Comparison of ENCODE assay signal across 21 cellular contexts in genomic region chr20:34953960-34954359, GRCh38. TPM values are rescaled to one million over a fixed set of nuclear protein-coding genes. Genes with fewer than 3 reads are reported as not detected.
DNase-seq lines count a peak whose midpoint lies in the region; ATAC-seq and TF ChIP-seq lines count a peak whose summit lies in the region.
"Had no signal": no experiment of that assay in that cellular context is flagged by ENCODE, and none has a peak within 500 bp of the region (broad histone marks: within the 10 kb centered on the region; RNA-seq: fewer than 3 reads in every experiment).

No MANE protein-coding gene starts in this region.

- H3F3A ChIP-seq in PC-9 (ENCODE audit: insufficient read depth, low read depth), result peaks cover 19% of the 10 kb centered on the region

- H3K9me3 ChIP-seq in right atrium auricular region (no peaks in the 10 kb centered on the region), PC-9 (ENCODE audit: insufficient read depth, low read depth) (no peaks in the 10 kb centered on the region), right lobe of liver (no peaks in the 10 kb centered on the region)
- H3K9me3 ChIP-seq in naive thymus-derived CD4-positive, alpha-beta T cell (ENCODE audit: control insufficient read depth in 2 of 3, low read length in 3 of 3), result no peaks in the 10 kb centered on the region
- H3K9me3 ChIP-seq: SJSA1, thoracic aorta had no signal

- peaks cover 32% of the 10 kb centered on the region for H3K79me2 ChIP-seq in PC-9 (ENCODE audit: low read depth)

- intact Hi-C loops in Right ventricle myocardium inferior (cut with DNase I), result loop anchor here (10.0 kb wide), 1 partner anchor 321 kb away; the partner anchor contains the start of gene MMP24OS
- intact Hi-C loops in PC-9 (cut with micrococcal nuclease; ENCODE audit: unreplicated experiment), result no loop called here
- intact Hi-C loops in naive thymus-derived CD4-positive, alpha-beta T cell (cut with micrococcal nuclease), result loop anchor here in 1 of 2 donors (2.0 kb wide), 1 partner anchor 35 kb away; no protein-coding TSS in a partner anchor
- intact Hi-C loops in right lobe of liver (cut with DNase I), result no loop called here

- peaks cover 4% of the 10 kb centered on the region for H3K36me3 ChIP-seq in right atrium auricular region
- peaks cover 17% of the 10 kb centered on the region for H3K36me3 ChIP-seq in PC-9 (ENCODE audit: low read depth)
- peaks cover 0 to 19% (median 0%) of the 10 kb centered on the region in 3 experiments for H3K36me3 ChIP-seq in naive thymus-derived CD4-positive, alpha-beta T cell (ENCODE audit: control insufficient read depth in 2 of 3, insufficient read depth in 3 of 3, low read length in 3 of 3)
- no peaks in the 10 kb centered on the region for H3K36me3 ChIP-seq in right lobe of liver
- H3K36me3 ChIP-seq: thoracic aorta had no signal

- H3K4me3 ChIP-seq in right atrium auricular region, result no peak overlapping the region
- peak overlapping the region; percentile 69; the same call in 1 of the 2 replicates for H3K4me3 ChIP-seq in PC-9
- no peak overlapping the region for H3K4me3 ChIP-seq in naive thymus-derived CD4-positive, alpha-beta T cell (ENCODE audit: low read length)
- no peak overlapping the region for H3K4me3 ChIP-seq in right lobe of liver

- H2AFZ ChIP-seq in PC-9, result no peak overlapping the region

- CTCF ChIA-PET in PC-9 (lab: Charles Lee), result interaction anchor here (0.7 kb wide), 1 partner anchor 16 kb away, joined by 3 read pairs; no protein-coding TSS in a partner anchor
- CTCF ChIA-PET in naive thymus-derived CD4-positive, alpha-beta T cell (lab: Charles Lee), result interaction anchor here (5.9 kb wide), 1 partner anchor 81 kb away, joined by 33 read pairs; the partner anchor contains the start of gene GGT7

- BruUV-seq in PC-9 (replicated peaks; lab: Mats Ljungman, UMichigan), result no TSS peak

- WGBS in right lobe of liver (ENCODE audit: insufficient coverage, low coverage, low lambda C conversion rate, missing lambda C conversion rate), result 89% methylated on average over 7 of the region's 7 CpGs

- H3K9me3 Mint-ChIP-seq in naive thymus-derived CD4-positive, alpha-beta T cell, result peaks cover 0 to 2% (median 0%) of the 10 kb centered on the region in 11 donors
- H3K9me3 Mint-ChIP-seq: activated CD4-positive, alpha-beta memory T cell treated with anti-CD3 and anti-CD28 coated beads for 36 hours had no signal

- H3K4me1 Mint-ChIP-seq in naive thymus-derived CD4-positive, alpha-beta T cell, result peaks cover 11 to 40% (median 34%) of the 10 kb centered on the region in 7 donors

- H3K4me2 ChIP-seq in PC-9, result peak overlapping the region; percentile 100

- H4K20me1 ChIP-seq in PC-9 (ENCODE audit: insufficient read depth), result no peaks in the 10 kb centered on the region

- H3K27ac ChIP-seq in right atrium auricular region (peak overlapping the region; percentile 94 to 95), PC-9 (no peak overlapping the region), right lobe of liver (no peak overlapping the region)
- H3K27ac ChIP-seq in naive thymus-derived CD4-positive, alpha-beta T cell (ENCODE audit: low read depth, low read length), result no peak overlapping the region
- H3K27ac ChIP-seq: coronary artery, WERI-Rb-1 had no signal

- DNase-seq in right atrium auricular region (ENCODE audit: low spot score), result no peak
- DNase-seq in Right ventricle myocardium inferior (ENCODE audit: missing footprints), result no peak
- no peak for DNase-seq in PC-9
- DNase-seq in naive thymus-derived CD4-positive, alpha-beta T cell, result no peak
- no peak for DNase-seq in right lobe of liver
- no peak for DNase-seq in stimulated activated naive CD8-positive, alpha-beta T cell treated with anti-CD3 and anti-CD28 coated beads, Interleukin-15, Interleukin-2, amounts not matched to agents 100 U/mL and 50 U/mL, for 24 hours
- DNase-seq: activated CD4-positive, alpha-beta memory T cell treated with anti-CD3 and anti-CD28 coated beads for 36 hours; activated naive CD4-positive, alpha-beta T cell treated with Interleukin-2 at 50 U/mL for 16 hours; DMS79 treated with DMSO at 0.1 percent for 48 hours; head of caudate nucleus; KG1; NCI-H187; NCI-H2227 treated with DMSO at 0.1 percent for 48 hours; PC-3; T-helper 2 cell; WERI-Rb-1 had no signal

- H3K4me3 Mint-ChIP-seq in naive thymus-derived CD4-positive, alpha-beta T cell, result peak overlapping the region in 7 of 10 donors; percentile 17 to 99 (median 25)

- peak overlapping the region in 1 of 9 donors; percentile 2 for H3K27ac Mint-ChIP-seq in naive thymus-derived CD4-positive, alpha-beta T cell

- TF ChIP-seq CTCF in right atrium auricular region (IDR thresholded peaks at IDR 0.05) (no peak), PC-9 (conservative IDR thresholded peaks at IDR 0.05) (no peak), right lobe of liver (IDR thresholded peaks at IDR 0.05) (no peak)

- H3K27me3 ChIP-seq in right atrium auricular region (no peaks in the 10 kb centered on the region), PC-9 (ENCODE audit: insufficient read depth, low read depth) (no peaks in the 10 kb centered on the region), right lobe of liver (no peaks in the 10 kb centered on the region)
- H3K27me3 ChIP-seq in naive thymus-derived CD4-positive, alpha-beta T cell (ENCODE audit: control insufficient read depth in 2 of 2, insufficient read depth in 2 of 2, low read length in 2 of 2), result no peaks in the 10 kb centered on the region
- H3K27me3 ChIP-seq: SJSA1 had no signal

- H3K36me3 Mint-ChIP-seq in naive thymus-derived CD4-positive, alpha-beta T cell, result peaks cover 5 to 14% (median 11%) of the 10 kb centered on the region in 5 donors

- TF ChIP-seq POLR2A in right lobe of liver (IDR thresholded peaks at IDR 0.05), result no peak

- H3K9me2 ChIP-seq in PC-9 (ENCODE audit: insufficient read depth), result no peaks in the 10 kb centered on the region

- ATAC-seq in Right ventricle myocardium inferior (no peak), right lobe of liver (no peak), HG03439 (IDR thresholded peaks at IDR 0.05; ENCODE audit: unreplicated experiment) (no peak)
- no peak for ATAC-seq in naive thymus-derived CD4-positive, alpha-beta T cell
- ATAC-seq in stimulated activated naive CD8-positive, alpha-beta T cell treated with anti-CD3 and anti-CD28 coated beads, Interleukin-15, Interleukin-2, amounts not matched to agents 100 U/mL and 50 U/mL, for 24 hours, result no peak
- ATAC-seq: PC-3; stimulated activated memory B cell treated with anti-CD40 and anti-IgM and Interleukin-4, amounts not matched to agents 10 μg/mL and 1 μg/mL and 100 μg/mL, for 72 hours had no signal

- H3K27me3 Mint-ChIP-seq in naive thymus-derived CD4-positive, alpha-beta T cell, result no peaks in the 10 kb centered on the region
- H3K27me3 Mint-ChIP-seq: activated CD4-positive, alpha-beta memory T cell treated with anti-CD3 and anti-CD28 coated beads for 36 hours; stimulated activated memory B cell treated with anti-CD40 and anti-IgM and Interleukin-4, amounts not matched to agents 10 μg/mL and 1 μg/mL and 100 μg/mL, for 72 hours had no signal

- POLR2A ChIA-PET in PC-9 (lab: Charles Lee; ENCODE audit: unreplicated experiment), result no interaction called here
- POLR2A ChIA-PET in naive thymus-derived CD4-positive, alpha-beta T cell (lab: Charles Lee), result interaction anchor here (0.6 kb wide), 1 partner anchor 38 kb away, joined by 3 read pairs; no protein-coding TSS in a partner anchor

- peaks cover 0 to 13% of the 10 kb centered on the region in 2 donors for H3K4me1 ChIP-seq in right atrium auricular region
- H3K4me1 ChIP-seq in PC-9 (replicated peaks; ENCODE audit: insufficient read depth), result peaks cover 48% of the 10 kb centered on the region
- peaks cover 5 to 11% of the 10 kb centered on the region in 2 donors for H3K4me1 ChIP-seq in naive thymus-derived CD4-positive, alpha-beta T cell (ENCODE audit: control insufficient read depth in 2 of 2, insufficient read depth in 2 of 2, low read length in 2 of 2)
- peaks cover 0 to 20% (median 4%) of the 10 kb centered on the region in 4 donors for H3K4me1 ChIP-seq in right lobe of liver

RNA-seq across cellular contexts. Expression of gene GSS, which starts 1.6 kb away (rescaled TPM):
- total RNA-seq in right atrium auricular region, result 10 to 100 TPM; 23.0 to 38.3 TPM
- total RNA-seq in Right ventricle myocardium inferior, result 17.6 TPM
- 131 and 138 TPM in 2 replicates for total RNA-seq in PC-9 (2021)
- total RNA-seq in naive thymus-derived CD4-positive, alpha-beta T cell, result 10 to 100 TPM; 25.9 to 54.4 (median 45.8) TPM
- 10 to 100 TPM; 31.6 to 35.5 TPM for polyA plus RNA-seq in naive thymus-derived CD4-positive, alpha-beta T cell
- total RNA-seq in right lobe of liver, result 10 to 100 TPM; 25.9 to 63.6 (median 31.7) TPM

RNA-seq across cellular contexts. Expression of gene MYH7B, which starts 1.7 kb away (rescaled TPM):
- total RNA-seq in right atrium auricular region, result 10 to 100 TPM; 24.4 to 34.9 TPM
- 230 TPM for total RNA-seq in Right ventricle myocardium inferior
- total RNA-seq in PC-9 (2021), result 1.0 and 2.3 TPM in 2 replicates
- total RNA-seq in naive thymus-derived CD4-positive, alpha-beta T cell, result 1 to 10 TPM in 1 of 5 experiments, under 1 TPM in 4; 0.15 to 1.0 (median 0.44) TPM
- under 1 TPM in 1 of 2 donors, not detected in 1; 0.52 TPM for polyA plus RNA-seq in naive thymus-derived CD4-positive, alpha-beta T cell
- total RNA-seq in right lobe of liver, result 1 to 10 TPM in 1 of 6 experiments, under 1 TPM in 4, not detected in 1; 0.11 to 1.0 (median 0.39) TPM
- total RNA-seq: SJSA1 had no signal

Comparison
In these comparisons a context has a peak if more than half of its experiments do, and no peak if none do; other contexts are left out.
1. H3K27ac ChIP-seq: peak in right atrium auricular region (2 of 2); none in PC-9 (single experiment), naive thymus-derived CD4-positive, alpha-beta T cell (single experiment) and right lobe of liver (0 of 3).